Comparison of ENCODE assay signal across 25 cellular contexts in the genomic region with DNA sequence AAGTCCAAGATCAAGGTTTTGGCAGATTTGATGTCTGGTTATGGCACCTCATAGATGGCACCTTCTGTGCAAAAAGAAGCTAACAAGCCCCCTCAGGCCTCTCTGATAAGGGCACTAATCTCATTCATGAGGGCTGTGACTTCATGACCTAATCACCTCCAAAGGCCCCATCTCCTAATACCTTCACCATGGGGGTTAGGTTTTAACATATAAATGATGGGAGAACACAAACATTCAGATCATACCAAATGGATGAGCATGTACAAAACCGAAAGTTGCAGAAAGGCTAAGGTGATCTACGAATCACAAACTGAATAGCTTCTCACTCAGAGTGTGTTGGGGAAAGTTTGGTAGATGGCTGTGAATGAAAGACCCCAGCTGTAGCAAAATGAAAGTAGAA.
DNase-seq lines count a peak whose midpoint lies in the region; ATAC-seq, FAIRE-seq and TF ChIP-seq lines count a peak whose summit lies in the region.
"Had no signal": no experiment of that assay in that cellular context is flagged by ENCODE, and none has a peak within 500 bp of the region (broad histone marks: within the 10 kb centered on the region; RNA-seq: fewer than 3 reads in every experiment).

No MANE protein-coding gene starts in this region.

- no peaks in the 10 kb centered on the region for H3K9me2 ChIP-seq in GM23338 (ENCODE audit: insufficient read depth)

- H3K4me1 Mint-ChIP-seq in GM23338 (peaks cover 5% of the 10 kb centered on the region; the same call in 2 of the 3 replicates), astrocyte (ENCODE audit: low read depth, unreplicated experiment) (peaks cover 10% of the 10 kb centered on the region)

- no peaks in the 10 kb centered on the region for H3F3A ChIP-seq in GM23338 (replicated peaks; ENCODE audit: low read depth)

- intact Hi-C loops in testis (cut with DNase I; ENCODE audit: low total_unique reads), result no loop called here

- peaks cover 3% of the 10 kb centered on the region; the same call in 1 of the 3 replicates for H3K36me3 Mint-ChIP-seq in GM23338 (ENCODE audit: low read depth)
- H3K36me3 Mint-ChIP-seq in astrocyte (ENCODE audit: low read depth, unreplicated experiment), result no peaks in the 10 kb centered on the region
- H3K36me3 Mint-ChIP-seq: CD4-positive, alpha-beta memory T cell had no signal

- no peak overlapping the region for H2BK15ac ChIP-seq in mesendoderm (replicated peaks; ENCODE audit: low read depth)

- FAIRE-seq in astrocyte (lab: Jason Lieb, UNC), result no peak
- FAIRE-seq: G401.6, GM19239 had no signal

- no peak overlapping the region for H3K23ac ChIP-seq in mesendoderm (ENCODE audit: low read length)

- H4K20me1 ChIP-seq in GM23338 (replicated peaks; ENCODE audit: insufficient read depth) (no peaks in the 10 kb centered on the region), astrocyte (ENCODE audit: insufficient read depth, low read length) (no peaks in the 10 kb centered on the region)
- H4K20me1 ChIP-seq: BLaER1 treated with 17β-estradiol and CSF1 and Interleukin-3, amounts not matched to agents 10 nM and 100 nM had no signal

- H3K4ac ChIP-seq in mesendoderm (ENCODE audit: low read depth, low read length), result no peak overlapping the region

- H2AFZ ChIP-seq in GM23338, result no peak overlapping the region
- H2AFZ ChIP-seq in astrocyte (ENCODE audit: low read depth, low read length), result no peak overlapping the region

- no peak overlapping the region for H3K27ac ChIP-seq in GM23338 (ENCODE audit: low read depth)
- no peak overlapping the region for H3K27ac ChIP-seq in astrocyte (ENCODE audit: low read depth, low read length)
- no peak overlapping the region for H3K27ac ChIP-seq in mesendoderm (ENCODE audit: low read depth, low read length)
- H3K27ac ChIP-seq in testis, result no peak overlapping the region
- H3K27ac ChIP-seq: BLaER1 treated with 17β-estradiol and CSF1 and Interleukin-3, amounts not matched to agents 10 nM and 100 nM; HL-60; KMS-11; SJCRH30 had no signal

- H2BK5ac ChIP-seq in mesendoderm (ENCODE audit: low read length), result no peak overlapping the region

- H2BK120ac ChIP-seq in mesendoderm (ENCODE audit: low read depth, low read length), result no peak overlapping the region

- H3K4me3 Mint-ChIP-seq in GM23338, result no peak overlapping the region
- no peak overlapping the region for H3K4me3 Mint-ChIP-seq in astrocyte (ENCODE audit: unreplicated experiment)
- H3K4me3 Mint-ChIP-seq: CD4-positive, alpha-beta memory T cell; H9; HFFc6 had no signal

- no peak overlapping the region for H4K5ac ChIP-seq in mesendoderm (ENCODE audit: low read length)

- H3K27ac Mint-ChIP-seq in GM23338 (no peak overlapping the region), astrocyte (ENCODE audit: unreplicated experiment) (peak overlapping the region; percentile 23)
- H3K27ac Mint-ChIP-seq: CD4-positive, alpha-beta memory T cell; HFFc6 had no signal

- no peak overlapping the region for H3K56ac ChIP-seq in mesendoderm (ENCODE audit: low read length)

- DNase-seq in ACHN, result peak; percentile 38
- peak; percentile 26 for DNase-seq in GM23338 (ENCODE audit: low spot score)
- DNase-seq in astrocyte (ENCODE audit: low read depth), result no peak
- peak; percentile 90 for DNase-seq in mesendoderm
- DNase-seq in stimulated activated CD4-positive, alpha-beta T cell treated with anti-CD3 and anti-CD28 coated beads, Interleukin-15, amount 100 ng/mL, for 24 hours, result no peak
- no peak for DNase-seq in testis
- DNase-seq: CD4-positive, alpha-beta memory T cell; DND-41; H9; HFFc6; NCI-H1105; NCI-H146; NCI-H2029; NCI-H226; NCI-H510A treated with DMSO at 0.1 percent for 48 hours; NCI-H748 treated with DMSO at 0.1 percent for 48 hours; NK-92 treated with Interleukin-12 subunit alpha and Interleukin-12 subunit beta, amount 100 ng/mL, for 24 hours; SJCRH30 had no signal

- TF ChIP-seq CTCF in GM23338 (conservative IDR thresholded peaks at IDR 0.05; ENCODE audit: low read depth in 2 of 2), result no peak
- TF ChIP-seq CTCF in astrocyte (IDR thresholded peaks at IDR 0.05; ENCODE audit: insufficient read depth, low read depth, low read length), result no peak
- TF ChIP-seq CTCF in testis (IDR thresholded peaks at IDR 0.05), result no peak

- no CpG with 5 or more reads among the region's 2 CpGs for WGBS in mesendoderm (ENCODE audit: extremely low coverage, insufficient coverage, low lambda C conversion rate)
- 89 to 93% methylated on average over 2 of the region's 2 CpGs for WGBS in testis, 2 donors

- no peak overlapping the region for H3K18ac ChIP-seq in mesendoderm (ENCODE audit: low read length)

- no peaks in the 10 kb centered on the region for H3K4me1 ChIP-seq in GM23338 (ENCODE audit: insufficient read depth)
- H3K4me1 ChIP-seq in astrocyte (ENCODE audit: insufficient read depth, low read length), result no peaks in the 10 kb centered on the region
- no peaks in the 10 kb centered on the region for H3K4me1 ChIP-seq in mesendoderm (ENCODE audit: control insufficient read depth, low read depth, low read length)
- no peaks in the 10 kb centered on the region for H3K4me1 ChIP-seq in testis
- H3K4me1 ChIP-seq: BLaER1 treated with 17β-estradiol and CSF1 and Interleukin-3, amounts not matched to agents 10 nM and 100 nM; SJCRH30 had no signal

- no peak overlapping the region for H3K9ac ChIP-seq in astrocyte (ENCODE audit: low read length)
- H3K9ac ChIP-seq in mesendoderm (ENCODE audit: low read length), result no peak overlapping the region
- H3K9ac ChIP-seq: BLaER1 treated with 17β-estradiol and CSF1 and Interleukin-3, amounts not matched to agents 10 nM and 100 nM; KMS-11 had no signal

- no peak overlapping the region for H3K4me2 ChIP-seq in GM23338
- H3K4me2 ChIP-seq in astrocyte (ENCODE audit: low read length), result no peak overlapping the region
- no peak overlapping the region for H3K4me2 ChIP-seq in mesendoderm (ENCODE audit: low read length)
- H3K4me2 ChIP-seq: BLaER1 treated with 17β-estradiol and CSF1 and Interleukin-3, amounts not matched to agents 10 nM and 100 nM; KMS-11 had no signal

- TF ChIP-seq POLR2A in testis (IDR thresholded peaks at IDR 0.05), result no peak

- peaks cover 10% of the 10 kb centered on the region; the same call in 2 of the 3 replicates for H3K9me3 Mint-ChIP-seq in GM23338
- H3K9me3 Mint-ChIP-seq in astrocyte (ENCODE audit: unreplicated experiment), result peaks cover 5% of the 10 kb centered on the region
- H3K9me3 Mint-ChIP-seq: H9 had no signal

- in situ Hi-C loops in ACHN (cut with HindIII; ENCODE audit: low pct_ligation_motif_present, low pct_unique_long_range_greater_than_20kb, low sequenced_read_pairs), result no loop called here

- H3K79me2 ChIP-seq in GM23338 (replicated peaks; ENCODE audit: insufficient read depth) (no peaks in the 10 kb centered on the region), astrocyte (ENCODE audit: insufficient read depth, low read length) (no peaks in the 10 kb centered on the region), mesendoderm (ENCODE audit: control insufficient read depth, insufficient read depth, low read length) (no peaks in the 10 kb centered on the region)

- no peaks in the 10 kb centered on the region for H3K36me3 ChIP-seq in GM23338 (ENCODE audit: insufficient read depth)
- H3K36me3 ChIP-seq in astrocyte (ENCODE audit: insufficient read depth, low read length), result no peaks in the 10 kb centered on the region
- H3K36me3 ChIP-seq in mesendoderm (ENCODE audit: control insufficient read depth, insufficient read depth, low read length), result no peaks in the 10 kb centered on the region
- no peaks in the 10 kb centered on the region for H3K36me3 ChIP-seq in testis (ENCODE audit: low read depth, missing control alignments)
- H3K36me3 ChIP-seq: BLaER1 treated with 17β-estradiol and CSF1 and Interleukin-3, amounts not matched to agents 10 nM and 100 nM; SJCRH30 had no signal

- H3K79me1 ChIP-seq in mesendoderm (ENCODE audit: low read length), result no peaks in the 10 kb centered on the region

- H3K27me3 ChIP-seq in GM23338 (ENCODE audit: insufficient read depth) (no peaks in the 10 kb centered on the region), astrocyte (ENCODE audit: insufficient read depth, low read length) (no peaks in the 10 kb centered on the region), mesendoderm (ENCODE audit: insufficient read depth, low read length, poor library complexity) (no peaks in the 10 kb centered on the region), testis (no peaks in the 10 kb centered on the region)
- H3K27me3 ChIP-seq: BLaER1 treated with 17β-estradiol and CSF1 and Interleukin-3, amounts not matched to agents 10 nM and 100 nM; SJCRH30 had no signal

- no peak overlapping the region for H2AK5ac ChIP-seq in mesendoderm (ENCODE audit: low read length)

- no peaks in the 10 kb centered on the region for H3K27me3 Mint-ChIP-seq in GM23338 (ENCODE audit: insufficient read depth, low read depth, poor library complexity)
- H3K27me3 Mint-ChIP-seq in astrocyte (ENCODE audit: low read depth, unreplicated experiment), result no peaks in the 10 kb centered on the region
- H3K27me3 Mint-ChIP-seq: CD4-positive, alpha-beta memory T cell had no signal

- H3K9me3 ChIP-seq in astrocyte (ENCODE audit: insufficient read depth, low read depth, low read length) (no peaks in the 10 kb centered on the region), testis (no peaks in the 10 kb centered on the region)
- H3K9me3 ChIP-seq: SJCRH30 had no signal

- ATAC-seq in GM23338 (no peak), HG03565 (IDR thresholded peaks at IDR 0.05; ENCODE audit: unreplicated experiment) (no peak)
- ATAC-seq: Panc1 had no signal

- H3K4me3 ChIP-seq in GM23338 (no peak overlapping the region), astrocyte (ENCODE audit: insufficient read depth, low read depth, low read length) (no peak overlapping the region), mesendoderm (ENCODE audit: low read length) (no peak overlapping the region), testis (no peak overlapping the region)
- H3K4me3 ChIP-seq: BLaER1 treated with 17β-estradiol and CSF1 and Interleukin-3, amounts not matched to agents 10 nM and 100 nM; SJCRH30 had no signal

- no peak overlapping the region for H4K8ac ChIP-seq in mesendoderm (ENCODE audit: low read depth, low read length)

Comparison
In these comparisons a context has a peak if more than half of its experiments do, and no peak if none do; other contexts are left out.
1. DNase-seq: peak in ACHN (single experiment), GM23338 (single experiment) and mesendoderm (single experiment); none in astrocyte (single experiment), stimulated activated CD4-positive, alpha-beta T cell treated with anti-CD3 and anti-CD28 coated beads, Interleukin-15, amount 100 ng/mL, for 24 hours (single experiment) and testis (single experiment).